28 cellular contexts compared by ENCODE assay signal in the genomic region with DNA sequence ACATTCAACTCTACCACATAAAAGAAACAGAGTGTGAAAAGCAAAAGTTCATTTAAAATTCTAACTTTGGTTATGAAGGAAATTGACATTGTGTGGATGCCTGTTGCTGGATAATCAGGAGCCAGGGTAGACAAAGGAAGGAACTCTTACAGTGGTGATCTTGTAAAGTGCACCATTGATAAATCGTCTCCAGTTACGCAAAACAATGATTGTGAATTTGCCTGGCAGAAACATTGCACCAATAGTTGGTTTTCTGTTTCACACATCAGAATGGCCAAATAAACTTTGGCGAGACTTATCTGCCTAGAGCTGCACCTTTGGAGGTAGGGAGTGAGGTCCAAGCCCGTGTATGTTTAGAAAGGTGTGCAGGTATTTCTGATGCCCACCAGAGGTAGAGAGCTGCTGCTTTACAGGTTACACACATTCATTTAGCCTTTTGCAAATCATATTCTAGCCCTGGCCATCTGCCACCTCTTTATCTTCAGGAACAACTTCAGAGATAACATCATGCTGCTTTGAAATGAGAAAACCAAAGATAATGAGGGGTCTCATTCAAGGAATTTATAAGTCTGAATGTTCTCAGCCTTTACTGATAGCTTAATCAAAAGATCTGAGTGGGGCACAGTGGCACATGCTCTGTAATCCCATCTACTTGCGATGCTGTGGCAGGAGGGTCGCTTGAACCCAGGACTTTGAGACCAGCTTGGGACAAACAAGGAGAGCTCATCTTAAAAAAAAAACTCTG. TPM values are rescaled to one million over a fixed set of nuclear protein-coding genes. Genes with fewer than 3 reads are reported as not detected.
"Had no signal": no experiment of that assay in that cellular context is flagged by ENCODE, and none has a peak within 500 bp of the region (broad histone marks: within the 10 kb centered on the region; RNA-seq: fewer than 3 reads in every experiment).

No MANE protein-coding gene starts in this region.

- H3K27ac ChIP-seq: adrenal gland, coronary artery, epithelial cell of prostate, foreskin keratinocyte, hepatocyte, spleen, testis, vagina had no signal

- H3K36me3 ChIP-seq: adrenal gland, spleen, vagina had no signal

- H3K4me1 ChIP-seq: testis, vagina had no signal

- ATAC-seq: activated T-cell treated with anti-CD3 and anti-CD28 coated beads, Interleukin-2, amount 50 U/mL, for 4 hours; foreskin keratinocyte; left cardiac atrium; WTC11 had no signal

- H3K27me3 Mint-ChIP-seq: naive B cell, type B pancreatic cell had no signal

- H3K79me2 ChIP-seq: hepatocyte had no signal

- H3K4me2 ChIP-seq: hepatocyte had no signal

- H3K27ac Mint-ChIP-seq: activated naive CD8-positive, alpha-beta T cell; activated T-helper 2 cell treated with anti-CD3 and anti-CD28 coated beads, Interferon-gamma antibody, Interleukin-2, Interleukin-4, amounts not matched to agents 10 μg/mL and 5 μg/mL and 100 μg/mL, durations not matched to agents 14 hours and 24 hours and 36 hours; naive B cell; T-helper 1 cell treated with Interleukin-12 subunit alpha and Interleukin-12 subunit beta and Interleukin-4 antibody, amounts not matched to agents 30 μg/mL and 1 μg/mL, for 36 hours; type B pancreatic cell; WTC11 had no signal

- H3K36me3 Mint-ChIP-seq: naive B cell, type B pancreatic cell had no signal

- H2AFZ ChIP-seq: hepatocyte had no signal

- H3K4me3 Mint-ChIP-seq: activated naive CD8-positive, alpha-beta T cell; activated T-cell treated with anti-CD3 and anti-CD28 coated beads, Interleukin-2, amount 50 U/mL, for 4 hours; naive B cell; T-helper 1 cell treated with Interleukin-12 subunit alpha and Interleukin-12 subunit beta and Interleukin-4 antibody, amounts not matched to agents 30 μg/mL and 1 μg/mL, for 36 hours; type B pancreatic cell; WTC11 had no signal

- H3K27me3 ChIP-seq: adrenal gland, foreskin keratinocyte, hepatocyte, spleen, testis, vagina had no signal

- H3K9me3 ChIP-seq: testis, vagina had no signal

- H3K9me3 Mint-ChIP-seq: activated T-cell treated with anti-CD3 and anti-CD28 coated beads, Interleukin-2, amount 50 U/mL, for 4 hours; activated T-helper 2 cell treated with anti-CD3 and anti-CD28 coated beads, Interferon-gamma antibody, Interleukin-2, Interleukin-4, amounts not matched to agents 10 μg/mL and 5 μg/mL and 100 μg/mL, durations not matched to agents 14 hours and 24 hours and 36 hours; T-helper 1 cell treated with Interleukin-12 subunit alpha and Interleukin-12 subunit beta and Interleukin-4 antibody, amounts not matched to agents 30 μg/mL and 1 μg/mL, for 36 hours; type B pancreatic cell had no signal

- DNase-seq: activated CD4-positive, alpha-beta T cell treated with anti-CD3 and anti-CD28 coated beads, Interleukin-2, amount 50 U/mL, for 48 hours; activated CD8-positive, alpha-beta memory T cell treated with anti-CD3 and anti-CD28 coated beads, Interleukin-2, amount 50 U/mL, for 48 hours; activated naive CD4-positive, alpha-beta T cell; activated T-cell treated with anti-CD3 and anti-CD28 coated beads, Interleukin-2, amount 50 U/mL, for 4 hours; cerebellar nuclear complex; foreskin keratinocyte; glutamatergic neuron; left cardiac atrium; mesenchymal stem cell; naive B cell; posterior cingulate gyrus; retina; spleen; stimulated activated CD4-positive, alpha-beta T cell treated with anti-CD3 and anti-CD28 coated beads, Interleukin-4, amount 100 ng/mL, for 1 hour; stimulated activated naive CD4-positive, alpha-beta T cell; T1000; testis had no signal

- H3K4me3 ChIP-seq: adrenal gland, coronary artery, hepatocyte, spleen, testis, vagina had no signal

RNA-seq across cellular contexts. Expression of a gene that starts 47.4 kb away (rescaled TPM):
- total RNA-seq: activated CD8-positive, alpha-beta memory T cell treated with anti-CD3 and anti-CD28 coated beads for 36 hours; activated T-helper 2 cell treated with anti-CD3 and anti-CD28 coated beads, Interferon-gamma antibody, Interleukin-2, Interleukin-4, amounts not matched to agents 10 μg/mL and 5 μg/mL and 100 μg/mL, durations not matched to agents 14 hours and 24 hours and 36 hours had no signal
